7 cellular contexts compared by ENCODE assay signal in genomic region chr1:185315364-185316108, GRCh38. TPM values are rescaled to one million over a fixed set of nuclear protein-coding genes. Genes with fewer than 3 reads are reported as not detected.
DNase-seq lines count a peak whose midpoint lies in the region; ATAC-seq lines count a peak whose summit lies in the region.

No MANE protein-coding gene starts in this region.

- peaks cover 30% of the 10 kb centered on the region for H3K36me3 ChIP-seq in KOPT-K1 (ENCODE audit: insufficient read depth, low read length)

- no peaks in the 10 kb centered on the region for H3K27me3 Mint-ChIP-seq in activated naive CD8-positive, alpha-beta T cell treated with anti-CD3 and anti-CD28 coated beads for 36 hours

- peaks cover 55% of the 10 kb centered on the region for H3K4me1 Mint-ChIP-seq in activated naive CD8-positive, alpha-beta T cell treated with anti-CD3 and anti-CD28 coated beads for 36 hours

- H3K9me3 ChIP-seq in KOPT-K1 (ENCODE audit: insufficient read depth, low read length, poor library complexity, severe bottlenecking): no peaks in the 10 kb centered on the region

- H3K36me3 Mint-ChIP-seq in activated naive CD8-positive, alpha-beta T cell treated with anti-CD3 and anti-CD28 coated beads for 36 hours: peaks cover 52% of the 10 kb centered on the region

- peak overlapping the region; percentile 100 for H3K27ac Mint-ChIP-seq in activated naive CD8-positive, alpha-beta T cell treated with anti-CD3 and anti-CD28 coated beads for 36 hours

- ATAC-seq in GM19025 (IDR thresholded peaks at IDR 0.05; ENCODE audit: low read depth, unreplicated experiment) (peak; percentile 0), HG02610 (IDR thresholded peaks at IDR 0.05; ENCODE audit: unreplicated experiment) (no peak)

- DNase-seq in activated naive CD8-positive, alpha-beta T cell treated with anti-CD3 and anti-CD28 coated beads for 36 hours: no peak
- DNase-seq in AG20443 (ENCODE audit: low spot score): no peak

- peaks cover 3% of the 10 kb centered on the region for H3K9me3 Mint-ChIP-seq in activated naive CD8-positive, alpha-beta T cell treated with anti-CD3 and anti-CD28 coated beads for 36 hours

- H3K27ac ChIP-seq in KOPT-K1 (ENCODE audit: low read depth, low read length, poor library complexity, severe bottlenecking) (peak overlapping the region; percentile 95), layer of hippocampus (ENCODE audit: low read depth, low read length) (peak overlapping the region; percentile 94), temporal lobe (ENCODE audit: low read depth, low read length) (peak overlapping the region; percentile 93)

- no peaks in the 10 kb centered on the region for H3K27me3 ChIP-seq in layer of hippocampus (ENCODE audit: control insufficient read depth, insufficient read depth, low read length)

- peak overlapping the region; percentile 95 for H3K4me3 Mint-ChIP-seq in activated naive CD8-positive, alpha-beta T cell treated with anti-CD3 and anti-CD28 coated beads for 36 hours

RNA-seq across cellular contexts. Expression of gene IVNS1ABP, which starts 1.5 kb away (rescaled TPM):
- total RNA-seq in activated naive CD8-positive, alpha-beta T cell treated with anti-CD3 and anti-CD28 coated beads for 36 hours: 100 to 1,000 TPM; 137 to 139 TPM
- total RNA-seq in temporal lobe: 149 TPM
